ENCODE assay signal across 10 cellular contexts in genomic region chr7:78924581-78924980, GRCh38.
DNase-seq lines count a peak whose midpoint lies in the region; TF ChIP-seq lines count a peak whose summit lies in the region.
"Had no signal": no experiment of that assay in that cellular context is flagged by ENCODE, and none has a peak within 500 bp of the region (broad histone marks: within the 10 kb centered on the region; RNA-seq: fewer than 3 reads in every experiment).

No MANE protein-coding gene starts in this region.

- no peaks in the 10 kb centered on the region for H3K4me1 ChIP-seq in neuronal stem cell (ENCODE audit: control insufficient read depth in 2 of 2, insufficient read depth in 1 of 2, low read depth in 1 of 2, low read length in 2 of 2)
- H3K4me1 ChIP-seq: A549, transverse colon had no signal

- no peak overlapping the region for H2BK15ac ChIP-seq in neuronal stem cell (ENCODE audit: low read length)

- peak; percentile 25 for DNase-seq in NCI-H1092 treated with DMSO at 0.1 percent for 48 hours (lab: John Stamatoyannopoulos, UW)
- no peak for DNase-seq in NCI-H1092 (lab: John Stamatoyannopoulos, UW)
- peak; percentile 28 for DNase-seq in NCI-H2029 treated with DMSO at 0.1 percent for 48 hours (lab: John Stamatoyannopoulos, UW)
- DNase-seq in chondrocyte (ENCODE audit: low spot score) = no peak
- DNase-seq in neuronal stem cell (ENCODE audit: low spot score) = peak; percentile 17
- no peak for DNase-seq in NCI-H446 treated with DMSO at 0.1 percent for 48 hours (lab: John Stamatoyannopoulos, UW)
- no peak for DNase-seq in stimulated activated CD4-positive, alpha-beta T cell treated with anti-CD3 and anti-CD28 coated beads, Interleukin-4, amount 100 ng/mL, for 24 hours
- DNase-seq in stimulated activated CD4-positive, alpha-beta T cell treated with anti-CD3 and anti-CD28 coated beads, Interleukin-4, amount 100 ng/mL, for 1 hour = no peak
- DNase-seq: transverse colon had no signal

- H2BK120ac ChIP-seq in neuronal stem cell (ENCODE audit: low read depth, low read length) = no peak overlapping the region

- H4K8ac ChIP-seq in neuronal stem cell (ENCODE audit: low read depth, low read length) = no peak overlapping the region

- H3K36me3 Mint-ChIP-seq in chondrocyte (ENCODE audit: low read depth) = no peaks in the 10 kb centered on the region

- H3K4me3 Mint-ChIP-seq in chondrocyte (ENCODE audit: unreplicated experiment) = no peak overlapping the region

- H2BK12ac ChIP-seq in neuronal stem cell (ENCODE audit: low read length) = no peak overlapping the region

- H3K9me3 ChIP-seq in neuronal stem cell (replicated peaks in 1 of 2; ENCODE audit: control insufficient read depth in 2 of 2, insufficient read depth in 1 of 2, low read depth in 1 of 2, low read length in 2 of 2) = no peaks in the 10 kb centered on the region
- H3K9me3 ChIP-seq: A549, transverse colon had no signal

- no peaks in the 10 kb centered on the region for H3K4me1 Mint-ChIP-seq in chondrocyte (ENCODE audit: low read depth)

- H3K27me3 ChIP-seq in neuronal stem cell (ENCODE audit: control insufficient read depth in 3 of 3, insufficient read depth in 3 of 3, low read depth in 1 of 3, low read length in 3 of 3) = no peaks in the 10 kb centered on the region
- H3K27me3 ChIP-seq: transverse colon had no signal

- H3K4me2 ChIP-seq in neuronal stem cell (ENCODE audit: insufficient read depth, low read length, poor library complexity, severe bottlenecking) = no peak overlapping the region
- H3K4me2 ChIP-seq: A549 had no signal

- H3K18ac ChIP-seq in neuronal stem cell (ENCODE audit: low read length) = no peak overlapping the region

- TF ChIP-seq CTCF in chondrocyte (IDR thresholded peaks at IDR 0.05) = peak; percentile 76

- H3K4me3 ChIP-seq in neuronal stem cell (ENCODE audit: low read length in 2 of 2) = no peak overlapping the region
- H3K4me3 ChIP-seq: A549, transverse colon had no signal

- H3K27ac Mint-ChIP-seq in chondrocyte (ENCODE audit: unreplicated experiment) = no peak overlapping the region

- no peak overlapping the region for H4K91ac ChIP-seq in neuronal stem cell (ENCODE audit: low read depth, low read length, poor library complexity)

- no peak overlapping the region for H3K23ac ChIP-seq in neuronal stem cell (ENCODE audit: low read depth, low read length, poor library complexity)

- H3K27me3 Mint-ChIP-seq in chondrocyte (ENCODE audit: low read depth) = peaks cover 2% of the 10 kb centered on the region

- no peak overlapping the region for H3K9ac ChIP-seq in neuronal stem cell (ENCODE audit: low read depth, low read length, poor library complexity)

- peaks cover 2% of the 10 kb centered on the region for H3K9me3 Mint-ChIP-seq in chondrocyte (ENCODE audit: low read depth)

- H3K79me1 ChIP-seq in neuronal stem cell (ENCODE audit: low read depth, low read length) = no peaks in the 10 kb centered on the region

- no peak overlapping the region for H3K14ac ChIP-seq in neuronal stem cell (ENCODE audit: low read length)

- no peak overlapping the region for H2BK5ac ChIP-seq in neuronal stem cell (ENCODE audit: low read length)

- no peak overlapping the region for H2AK5ac ChIP-seq in neuronal stem cell (ENCODE audit: low read depth, low read length)

- no peak overlapping the region for H3K27ac ChIP-seq in neuronal stem cell (replicated peaks; ENCODE audit: low read length)
- H3K27ac ChIP-seq: A549, transverse colon had no signal

- no CpG with 5 or more reads among the region's 2 CpGs for WGBS in neuronal stem cell (ENCODE audit: extremely low coverage in 2 of 2, insufficient read length in 2 of 2, insufficient replicate concordance in 1 of 2), 2 donors

- no peak overlapping the region for H2AFZ ChIP-seq in neuronal stem cell (ENCODE audit: low read length)

- H3K36me3 ChIP-seq in neuronal stem cell (replicated peaks in 1 of 2; ENCODE audit: control insufficient read depth in 2 of 2, insufficient read depth in 2 of 2, low read length in 2 of 2) = no peaks in the 10 kb centered on the region
- H3K36me3 ChIP-seq: transverse colon had no signal

- no peak overlapping the region for H3K4ac ChIP-seq in neuronal stem cell (ENCODE audit: low read length)

Comparison
In these comparisons a context has a peak if more than half of its experiments do, and no peak if none do; other contexts are left out.
1. DNase-seq: peak in NCI-H1092 treated with DMSO at 0.1 percent for 48 hours (single experiment), NCI-H2029 treated with DMSO at 0.1 percent for 48 hours (single experiment) and neuronal stem cell (single experiment); none in NCI-H1092 (single experiment), chondrocyte (single experiment), NCI-H446 treated with DMSO at 0.1 percent for 48 hours (single experiment), stimulated activated CD4-positive, alpha-beta T cell treated with anti-CD3 and anti-CD28 coated beads, Interleukin-4, amount 100 ng/mL, for 24 hours (single experiment) and stimulated activated CD4-positive, alpha-beta T cell treated with anti-CD3 and anti-CD28 coated beads, Interleukin-4, amount 100 ng/mL, for 1 hour (single experiment).